In the genomic region with DNA sequence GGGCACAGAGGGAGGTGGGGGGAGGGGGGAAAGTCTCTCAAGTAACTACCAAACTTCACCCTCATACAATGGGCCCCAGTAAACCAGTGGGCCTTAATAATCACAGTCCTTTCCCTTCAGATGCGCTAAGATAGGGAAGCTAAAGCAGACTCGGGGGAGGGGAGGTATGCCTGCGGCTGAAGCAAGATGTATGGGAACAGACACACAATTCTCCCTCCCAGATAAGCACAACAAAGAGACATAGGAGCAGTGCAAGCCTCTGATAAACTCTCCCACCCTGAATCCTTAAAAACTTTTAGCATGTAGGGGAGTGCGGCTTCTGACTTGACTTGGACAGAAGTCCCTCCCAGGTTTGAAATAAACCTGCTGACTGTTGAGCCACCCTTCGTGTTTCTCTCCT, we compare ENCODE assay signal across 20 cellular contexts. TPM values are rescaled to one million over a fixed set of nuclear protein-coding genes. Genes with fewer than 3 reads are reported as not detected.
"Had no signal": no experiment of that assay in that cellular context is flagged by ENCODE, and none has a peak within 500 bp of the region (broad histone marks: within the 10 kb centered on the region; RNA-seq: fewer than 3 reads in every experiment).

No MANE protein-coding gene starts in this region.

RNA-seq across cellular contexts. Expression of gene PROP1, which starts 54.7 kb away (rescaled TPM):
- total RNA-seq: activated B cell treated with CpG ODN at 0.5 μM for 24 hours; activated CD4-positive, alpha-beta memory T cell treated with anti-CD3 and anti-CD28 coated beads for 36 hours; activated CD8-positive, alpha-beta memory T cell treated with anti-CD3 and anti-CD28 coated beads for 36 hours; activated CD8-positive, alpha-beta memory T cell treated with anti-CD3 and anti-CD28 coated beads, Interleukin-2, amount 10 ng/mL, durations not matched to agents 7 days and 5 days; activated CD8-positive, alpha-beta T cell treated with anti-CD3 and anti-CD28 coated beads, Interleukin-2, amount 10 ng/mL, durations not matched to agents 7 days and 5 days; activated naive CD4-positive, alpha-beta T cell treated with anti-CD3 and anti-CD28 coated beads for 36 hours; activated naive CD4-positive, alpha-beta T cell treated with anti-CD3 and anti-CD28 coated beads, Interleukin-2, amount 50 U/mL, for 72 hours; activated T-helper 1 cell treated with anti-CD3 and anti-CD28 coated beads, Interleukin-12 subunit alpha, Interleukin-12 subunit beta, Interleukin-2, Interleukin-4 antibody, amounts not matched to agents 30 ng/mL and 10 ng/mL and 1 ng/mL, durations not matched to agents 14 hours and 24 hours and 36 hours; activated T-helper 2 cell treated with anti-CD3 and anti-CD28 coated beads, Interferon-gamma antibody, Interleukin-2, Interleukin-4, amounts not matched to agents 10 μg/mL and 5 μg/mL and 100 μg/mL, durations not matched to agents 14 hours and 24 hours and 36 hours; astrocyte; colonic mucosa; dermis microvascular lymphatic vessel endothelial cell; epithelial cell of proximal tubule; esophagus mucosa; foreskin keratinocyte; gastrocnemius medialis; heart left ventricle; T-helper 1 cell treated with Interleukin-12 subunit alpha and Interleukin-12 subunit beta and Interleukin-4 antibody, amounts not matched to agents 30 ng/mL and 1 ng/mL, for 36 hours; T-helper 2 cell treated with Interferon-gamma antibody and Interleukin-4, amounts not matched to agents 100 ng/mL and 5 ng/mL, for 36 hours had no signal
- polyA plus RNA-seq: adipose tissue, foreskin keratinocyte, heart left ventricle had no signal
